Comparison of ENCODE assay signal across 1 cellular context in the genomic region with DNA sequence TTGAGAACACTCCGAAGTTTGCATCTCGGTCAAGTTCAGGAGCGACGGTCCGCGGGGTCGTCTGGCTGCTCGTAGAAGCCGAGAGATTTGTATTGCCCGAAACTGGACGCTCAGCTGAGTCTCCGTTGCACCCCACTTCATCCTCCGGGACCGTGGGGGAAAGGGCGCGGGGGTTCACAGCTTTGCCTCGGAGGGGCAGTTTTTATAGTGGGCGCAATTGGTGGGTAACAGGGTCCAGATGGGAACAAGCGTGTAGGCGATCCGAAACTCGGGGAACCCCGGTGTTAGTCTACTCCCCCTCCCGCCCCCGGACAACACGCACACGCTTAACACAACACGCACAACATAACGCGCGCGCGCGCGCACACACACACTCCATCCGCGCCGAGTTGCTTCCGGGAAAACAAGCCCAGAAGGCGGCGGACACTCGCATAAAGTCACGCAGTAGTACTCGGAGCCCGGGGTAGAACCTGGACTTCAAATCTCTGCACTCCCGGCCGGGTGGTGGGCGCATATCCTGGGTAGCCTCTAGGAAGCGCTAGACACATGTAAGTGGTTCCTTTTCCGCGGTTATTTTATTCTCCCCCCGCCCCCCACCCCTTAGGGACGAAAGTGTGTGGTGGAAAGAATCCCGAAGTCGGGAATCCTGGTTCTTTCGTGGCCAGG.
TF ChIP-seq lines count a peak whose summit lies in the region.

No MANE protein-coding gene starts in this region.

TF ChIP-seq in WTC11, 78 proteins besides CTCF, POLR2A, EP300 and RAD21 (continued from another document):
- TF ChIP-seq, protein P1, sequence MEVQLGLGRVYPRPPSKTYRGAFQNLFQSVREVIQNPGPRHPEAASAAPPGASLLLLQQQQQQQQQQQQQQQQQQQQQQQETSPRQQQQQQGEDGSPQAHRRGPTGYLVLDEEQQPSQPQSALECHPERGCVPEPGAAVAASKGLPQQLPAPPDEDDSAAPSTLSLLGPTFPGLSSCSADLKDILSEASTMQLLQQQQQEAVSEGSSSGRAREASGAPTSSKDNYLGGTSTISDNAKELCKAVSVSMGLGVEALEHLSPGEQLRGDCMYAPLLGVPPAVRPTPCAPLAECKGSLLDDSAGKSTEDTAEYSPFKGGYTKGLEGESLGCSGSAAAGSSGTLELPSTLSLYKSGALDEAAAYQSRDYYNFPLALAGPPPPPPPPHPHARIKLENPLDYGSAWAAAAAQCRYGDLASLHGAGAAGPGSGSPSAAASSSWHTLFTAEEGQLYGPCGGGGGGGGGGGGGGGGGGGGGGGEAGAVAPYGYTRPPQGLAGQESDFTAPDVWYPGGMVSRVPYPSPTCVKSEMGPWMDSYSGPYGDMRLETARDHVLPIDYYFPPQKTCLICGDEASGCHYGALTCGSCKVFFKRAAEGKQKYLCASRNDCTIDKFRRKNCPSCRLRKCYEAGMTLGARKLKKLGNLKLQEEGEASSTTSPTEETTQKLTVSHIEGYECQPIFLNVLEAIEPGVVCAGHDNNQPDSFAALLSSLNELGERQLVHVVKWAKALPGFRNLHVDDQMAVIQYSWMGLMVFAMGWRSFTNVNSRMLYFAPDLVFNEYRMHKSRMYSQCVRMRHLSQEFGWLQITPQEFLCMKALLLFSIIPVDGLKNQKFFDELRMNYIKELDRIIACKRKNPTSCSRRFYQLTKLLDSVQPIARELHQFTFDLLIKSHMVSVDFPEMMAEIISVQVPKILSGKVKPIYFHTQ (CRISPR knock-in tag; IDR thresholded peaks at IDR 0.05): no peak
- TF ChIP-seq, protein P2, sequence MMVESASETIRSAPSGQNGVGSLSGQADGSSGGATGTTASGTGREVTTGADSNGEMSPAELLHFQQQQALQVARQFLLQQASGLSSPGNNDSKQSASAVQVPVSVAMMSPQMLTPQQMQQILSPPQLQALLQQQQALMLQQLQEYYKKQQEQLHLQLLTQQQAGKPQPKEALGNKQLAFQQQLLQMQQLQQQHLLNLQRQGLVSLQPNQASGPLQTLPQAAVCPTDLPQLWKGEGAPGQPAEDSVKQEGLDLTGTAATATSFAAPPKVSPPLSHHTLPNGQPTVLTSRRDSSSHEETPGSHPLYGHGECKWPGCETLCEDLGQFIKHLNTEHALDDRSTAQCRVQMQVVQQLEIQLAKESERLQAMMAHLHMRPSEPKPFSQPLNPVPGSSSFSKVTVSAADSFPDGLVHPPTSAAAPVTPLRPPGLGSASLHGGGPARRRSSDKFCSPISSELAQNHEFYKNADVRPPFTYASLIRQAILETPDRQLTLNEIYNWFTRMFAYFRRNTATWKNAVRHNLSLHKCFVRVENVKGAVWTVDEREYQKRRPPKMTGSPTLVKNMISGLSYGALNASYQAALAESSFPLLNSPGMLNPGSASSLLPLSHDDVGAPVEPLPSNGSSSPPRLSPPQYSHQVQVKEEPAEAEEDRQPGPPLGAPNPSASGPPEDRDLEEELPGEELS (CRISPR knock-in tag; IDR thresholded peaks at IDR 0.05): no peak
- TF ChIP-seq MXD4 (CRISPR knock-in tag; IDR thresholded peaks at IDR 0.05; ENCODE audit: borderline replicate concordance): no peak
- TF ChIP-seq ZBTB21 (CRISPR knock-in tag; IDR thresholded peaks at IDR 0.05; ENCODE audit: borderline replicate concordance): no peak
- TF ChIP-seq, protein P3, sequence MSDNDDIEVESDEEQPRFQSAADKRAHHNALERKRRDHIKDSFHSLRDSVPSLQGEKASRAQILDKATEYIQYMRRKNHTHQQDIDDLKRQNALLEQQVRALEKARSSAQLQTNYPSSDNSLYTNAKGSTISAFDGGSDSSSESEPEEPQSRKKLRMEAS (CRISPR knock-in tag; IDR thresholded peaks at IDR 0.05): peak; percentile 18; the same call in 1 of the 2 replicates
- TF ChIP-seq IRF2 (CRISPR knock-in tag; IDR thresholded peaks at IDR 0.05; ENCODE audit: borderline replicate concordance, low read depth): no peak
- no peak for TF ChIP-seq FOXP1 (CRISPR knock-in tag; IDR thresholded peaks at IDR 0.05; ENCODE audit: borderline replicate concordance)
- TF ChIP-seq ZNF396 (CRISPR knock-in tag; IDR thresholded peaks at IDR 0.05; ENCODE audit: borderline replicate concordance): no peak
- TF ChIP-seq, protein P4, sequence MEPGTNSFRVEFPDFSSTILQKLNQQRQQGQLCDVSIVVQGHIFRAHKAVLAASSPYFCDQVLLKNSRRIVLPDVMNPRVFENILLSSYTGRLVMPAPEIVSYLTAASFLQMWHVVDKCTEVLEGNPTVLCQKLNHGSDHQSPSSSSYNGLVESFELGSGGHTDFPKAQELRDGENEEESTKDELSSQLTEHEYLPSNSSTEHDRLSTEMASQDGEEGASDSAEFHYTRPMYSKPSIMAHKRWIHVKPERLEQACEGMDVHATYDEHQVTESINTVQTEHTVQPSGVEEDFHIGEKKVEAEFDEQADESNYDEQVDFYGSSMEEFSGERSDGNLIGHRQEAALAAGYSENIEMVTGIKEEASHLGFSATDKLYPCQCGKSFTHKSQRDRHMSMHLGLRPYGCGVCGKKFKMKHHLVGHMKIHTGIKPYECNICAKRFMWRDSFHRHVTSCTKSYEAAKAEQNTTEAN (CRISPR knock-in tag; IDR thresholded peaks at IDR 0.05): no peak
- TF ChIP-seq, protein P5, sequence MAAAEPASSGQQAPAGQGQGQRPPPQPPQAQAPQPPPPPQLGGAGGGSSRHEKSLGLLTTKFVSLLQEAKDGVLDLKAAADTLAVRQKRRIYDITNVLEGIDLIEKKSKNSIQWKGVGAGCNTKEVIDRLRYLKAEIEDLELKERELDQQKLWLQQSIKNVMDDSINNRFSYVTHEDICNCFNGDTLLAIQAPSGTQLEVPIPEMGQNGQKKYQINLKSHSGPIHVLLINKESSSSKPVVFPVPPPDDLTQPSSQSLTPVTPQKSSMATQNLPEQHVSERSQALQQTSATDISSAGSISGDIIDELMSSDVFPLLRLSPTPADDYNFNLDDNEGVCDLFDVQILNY (CRISPR knock-in tag; IDR thresholded peaks at IDR 0.05): no peak
- TF ChIP-seq, protein P6, sequence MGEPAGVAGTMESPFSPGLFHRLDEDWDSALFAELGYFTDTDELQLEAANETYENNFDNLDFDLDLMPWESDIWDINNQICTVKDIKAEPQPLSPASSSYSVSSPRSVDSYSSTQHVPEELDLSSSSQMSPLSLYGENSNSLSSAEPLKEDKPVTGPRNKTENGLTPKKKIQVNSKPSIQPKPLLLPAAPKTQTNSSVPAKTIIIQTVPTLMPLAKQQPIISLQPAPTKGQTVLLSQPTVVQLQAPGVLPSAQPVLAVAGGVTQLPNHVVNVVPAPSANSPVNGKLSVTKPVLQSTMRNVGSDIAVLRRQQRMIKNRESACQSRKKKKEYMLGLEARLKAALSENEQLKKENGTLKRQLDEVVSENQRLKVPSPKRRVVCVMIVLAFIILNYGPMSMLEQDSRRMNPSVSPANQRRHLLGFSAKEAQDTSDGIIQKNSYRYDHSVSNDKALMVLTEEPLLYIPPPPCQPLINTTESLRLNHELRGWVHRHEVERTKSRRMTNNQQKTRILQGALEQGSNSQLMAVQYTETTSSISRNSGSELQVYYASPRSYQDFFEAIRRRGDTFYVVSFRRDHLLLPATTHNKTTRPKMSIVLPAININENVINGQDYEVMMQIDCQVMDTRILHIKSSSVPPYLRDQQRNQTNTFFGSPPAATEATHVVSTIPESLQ (CRISPR knock-in tag; IDR thresholded peaks at IDR 0.05): no peak
- no peak for TF ChIP-seq ESRRA (CRISPR knock-in tag; IDR thresholded peaks at IDR 0.05; ENCODE audit: borderline replicate concordance)
- no peak for TF ChIP-seq KAT7 (CRISPR knock-in tag; IDR thresholded peaks at IDR 0.05; ENCODE audit: borderline replicate concordance)
